Comparison of ENCODE assay signal across 24 cellular contexts in genomic region chr2:200426754-200427153, GRCh38.
"Had no signal": no experiment of that assay in that cellular context is flagged by ENCODE, and none has a peak within 500 bp of the region (broad histone marks: within the 10 kb centered on the region; RNA-seq: fewer than 3 reads in every experiment).

No MANE protein-coding gene starts in this region.

- H3K9me3 Mint-ChIP-seq: dendritic cell treated with granulocyte-macrophage colony-stimulating factor and Interleukin-4, amounts not matched to agents 40 ng/mL and 50 ng/mL, for 4 days; endodermal cell; immature natural killer cell; natural killer cell; stimulated activated effector memory CD8-positive, alpha-beta T cell treated with anti-CD3 and anti-CD28 coated beads, Interleukin-12 subunit alpha, Interleukin-12 subunit beta, amount 100 ng/mL, for 72 hours had no signal

- H3K4me1 ChIP-seq: lower lobe of right lung, psoas muscle, sigmoid colon, thyroid gland, vagina had no signal

- DNase-seq: effector CD8-positive, alpha-beta T cell; endodermal cell; hypothalamus; immature natural killer cell; islet precursor cell; kidney glomerular epithelial cell; left ventricle myocardium superior; lower lobe of right lung; natural killer cell; occipital lobe; ovary; posterior cingulate gyrus; psoas muscle; right cardiac atrium; sigmoid colon; stimulated activated CD4-positive, alpha-beta T cell treated with anti-CD3 and anti-CD28 coated beads, Interleukin-2, amount 100 ng/mL, for 24 hours; stimulated activated CD4-positive, alpha-beta T cell treated with anti-CD3 and anti-CD28 coated beads, Interleukin-4, amount 100 ng/mL, for 24 hours; stimulated activated naive CD4-positive, alpha-beta T cell treated with Interleukin-2 at 50 U/mL for 16 hours; stomach; thyroid gland; trophoblast cell had no signal

- H3K27me3 ChIP-seq: ovary, sigmoid colon, stomach, thyroid gland, vagina had no signal

- H3K4me3 Mint-ChIP-seq: dendritic cell treated with granulocyte-macrophage colony-stimulating factor and Interleukin-4, amounts not matched to agents 40 ng/mL and 50 ng/mL, for 4 days; endodermal cell; immature natural killer cell; natural killer cell; stimulated activated effector memory CD8-positive, alpha-beta T cell treated with anti-CD3 and anti-CD28 coated beads, Interleukin-12 subunit alpha, Interleukin-12 subunit beta, amount 100 ng/mL, for 72 hours had no signal

- H3K27ac ChIP-seq: lower lobe of right lung, ovary, psoas muscle, sigmoid colon, stomach, thyroid gland, vagina had no signal

- H3K4me1 Mint-ChIP-seq: immature natural killer cell, natural killer cell had no signal

- H3K36me3 ChIP-seq: ovary, thyroid gland had no signal

- H3K9me3 ChIP-seq: lower lobe of right lung, ovary, psoas muscle, sigmoid colon, stomach, thyroid gland, vagina had no signal

- H3K4me3 ChIP-seq: lower lobe of right lung, ovary, psoas muscle, sigmoid colon, stomach, thyroid gland, vagina had no signal

- ATAC-seq: left ventricle myocardium superior; lower lobe of right lung; natural killer cell; psoas muscle; right cardiac atrium; stimulated activated effector memory CD8-positive, alpha-beta T cell treated with anti-CD3 and anti-CD28 coated beads, Interleukin-12 subunit alpha, Interleukin-12 subunit beta, amount 100 ng/mL, for 72 hours had no signal

- H3K27me3 Mint-ChIP-seq: dendritic cell treated with granulocyte-macrophage colony-stimulating factor and Interleukin-4, amounts not matched to agents 40 ng/mL and 50 ng/mL, for 4 days had no signal

- H3K36me3 Mint-ChIP-seq: immature natural killer cell; natural killer cell; stimulated activated effector memory CD8-positive, alpha-beta T cell treated with anti-CD3 and anti-CD28 coated beads, Interleukin-12 subunit alpha, Interleukin-12 subunit beta, amount 100 ng/mL, for 72 hours had no signal

- H3K27ac Mint-ChIP-seq: dendritic cell treated with granulocyte-macrophage colony-stimulating factor and Interleukin-4, amounts not matched to agents 40 ng/mL and 50 ng/mL, for 4 days; endodermal cell; immature natural killer cell; natural killer cell; stimulated activated effector memory CD8-positive, alpha-beta T cell treated with anti-CD3 and anti-CD28 coated beads, Interleukin-12 subunit alpha, Interleukin-12 subunit beta, amount 100 ng/mL, for 72 hours had no signal
